12 cellular contexts compared by ENCODE assay signal in genomic region chr11:84922836-84923235, GRCh38.
A peak's percentile ranks its signal among the peaks of the same experiment; 100 is the strongest.
DNase-seq lines count a peak whose midpoint lies in the region; ATAC-seq and TF ChIP-seq lines count a peak whose summit lies in the region.
"Had no signal": no experiment of that assay in that cellular context is flagged by ENCODE, and none has a peak within 500 bp of the region (broad histone marks: within the 10 kb centered on the region; RNA-seq: fewer than 3 reads in every experiment).

No MANE protein-coding gene starts in this region.

- peak overlapping the region in 1 of 2 donors; percentile 26 for H3K9ac ChIP-seq in mucosa of rectum (ENCODE audit: low read depth in 1 of 2, low read length in 2 of 2)

- H3K4me3 Mint-ChIP-seq in natural killer cell = no peak overlapping the region
- H3K4me3 Mint-ChIP-seq: activated CD4-positive, alpha-beta T cell treated with anti-CD3 and anti-CD28 coated beads for 36 hours had no signal

- H3K27me3 Mint-ChIP-seq in natural killer cell (ENCODE audit: low read depth in 2 of 2) = no peaks in the 10 kb centered on the region
- H3K27me3 Mint-ChIP-seq: activated CD4-positive, alpha-beta T cell treated with anti-CD3 and anti-CD28 coated beads for 36 hours had no signal

- in situ Hi-C loops in transverse colon (cut with MboI; ENCODE audit: low pct_ligation_motif_present in 1 of 4, low pct_unique_long_range_greater_than_20kb in 1 of 4, low sequenced_read_pairs in 3 of 4) = no loop called here

- H3K36me3 ChIP-seq in esophagus muscularis mucosa (no peaks in the 10 kb centered on the region), mucosa of rectum (ENCODE audit: control insufficient read depth in 2 of 2, insufficient read depth in 2 of 2, low read length in 2 of 2) (no peaks in the 10 kb centered on the region), transverse colon (no peaks in the 10 kb centered on the region)
- H3K36me3 ChIP-seq in effector memory CD4-positive, alpha-beta T cell (ENCODE audit: control insufficient read depth, insufficient read depth, low read length) = no peaks in the 10 kb centered on the region

- no peak overlapping the region for H3K27ac ChIP-seq in esophagus muscularis mucosa (replicated peaks in 1 of 4)
- H3K27ac ChIP-seq in mucosa of rectum (ENCODE audit: low read depth in 2 of 2, low read length in 2 of 2) = no peak overlapping the region
- H3K27ac ChIP-seq in transverse colon = no peak overlapping the region
- H3K27ac ChIP-seq in effector memory CD4-positive, alpha-beta T cell (ENCODE audit: insufficient read depth, low read length, poor library complexity, severe bottlenecking) = no peak overlapping the region

- no peak overlapping the region for H3K27ac Mint-ChIP-seq in natural killer cell
- H3K27ac Mint-ChIP-seq: activated CD4-positive, alpha-beta T cell treated with anti-CD3 and anti-CD28 coated beads for 36 hours had no signal

- DNase-seq in OCI-M1 (lab: John Stamatoyannopoulos, UW) (peak; percentile 49), esophagus muscularis mucosa (ENCODE audit: extremely low spot score) (no peak), transverse colon (peak; percentile 7), T-helper 9 cell (no peak), natural killer cell (no peak)
- DNase-seq in effector memory CD4-positive, alpha-beta T cell = no peak
- DNase-seq: activated CD4-positive, alpha-beta T cell treated with anti-CD3 and anti-CD28 coated beads for 36 hours; activated gamma-delta T cell; NCI-H446; stimulated activated CD4-positive, alpha-beta T cell treated with anti-CD3 and anti-CD28 coated beads, Interleukin-12 subunit alpha, Interleukin-12 subunit beta, amount 100 ng/mL, for 4 hours; stimulated activated CD8-positive, alpha-beta memory T cell treated with anti-CD3 and anti-CD28 coated beads, Interleukin-4, amount 100 ng/mL, for 48 hours had no signal

- TF ChIP-seq POLR2A in esophagus muscularis mucosa (IDR thresholded peaks at IDR 0.05; ENCODE audit: low read depth) (no peak), transverse colon (IDR thresholded peaks at IDR 0.05) (no peak)

- H3K4me1 Mint-ChIP-seq in natural killer cell = no peaks in the 10 kb centered on the region
- H3K4me1 Mint-ChIP-seq: activated CD4-positive, alpha-beta T cell treated with anti-CD3 and anti-CD28 coated beads for 36 hours had no signal

- no peak for ATAC-seq in natural killer cell
- ATAC-seq: activated CD4-positive, alpha-beta T cell treated with anti-CD3 and anti-CD28 coated beads for 36 hours had no signal

- H3K27me3 ChIP-seq in esophagus muscularis mucosa (no peaks in the 10 kb centered on the region), mucosa of rectum (ENCODE audit: control insufficient read depth in 2 of 2, insufficient read depth in 2 of 2, low read length in 2 of 2) (no peaks in the 10 kb centered on the region), transverse colon (no peaks in the 10 kb centered on the region)
- H3K27me3 ChIP-seq in effector memory CD4-positive, alpha-beta T cell (replicated peaks; ENCODE audit: control insufficient read depth, insufficient read depth, low read length, poor library complexity, severe bottlenecking) = no peaks in the 10 kb centered on the region

- H3K4me3 ChIP-seq in esophagus muscularis mucosa (peak overlapping the region; percentile 5 to 27 (median 17)), mucosa of rectum (ENCODE audit: low read length in 2 of 2) (peak overlapping the region; percentile 55 to 61), transverse colon (peak overlapping the region in 1 of 4 donors; percentile 19)
- H3K4me3 ChIP-seq in effector memory CD4-positive, alpha-beta T cell (ENCODE audit: insufficient read depth, low read depth, low read length, poor library complexity, severe bottlenecking) = no peak overlapping the region

- peaks cover 5 to 19% (median 15%) of the 10 kb centered on the region in 4 donors for H3K4me1 ChIP-seq in esophagus muscularis mucosa
- H3K4me1 ChIP-seq in mucosa of rectum (ENCODE audit: control insufficient read depth in 2 of 2, insufficient read depth in 2 of 2, low read length in 2 of 2) = peaks cover 0 to 4% of the 10 kb centered on the region in 2 donors
- peaks cover 0 to 16% (median 0%) of the 10 kb centered on the region in 4 donors for H3K4me1 ChIP-seq in transverse colon
- no peaks in the 10 kb centered on the region for H3K4me1 ChIP-seq in effector memory CD4-positive, alpha-beta T cell (ENCODE audit: control insufficient read depth, insufficient read depth, low read length, poor library complexity, severe bottlenecking)

- 10% methylated on average over 7 of the region's 13 CpGs for WGBS in esophagus muscularis mucosa
- WGBS in transverse colon (ENCODE audit: low coverage in 1 of 2), 2 donors = 15 to 30% methylated on average over 6 to 13 of the region's 13 CpGs

- H3K9me3 ChIP-seq in esophagus muscularis mucosa = no peaks in the 10 kb centered on the region
- H3K9me3 ChIP-seq in mucosa of rectum (ENCODE audit: control insufficient read depth in 2 of 2, low read length in 2 of 2) = no peaks in the 10 kb centered on the region
- no peaks in the 10 kb centered on the region for H3K9me3 ChIP-seq in transverse colon
- no peaks in the 10 kb centered on the region for H3K9me3 ChIP-seq in effector memory CD4-positive, alpha-beta T cell (ENCODE audit: control insufficient read depth, low read length)

- TF ChIP-seq EP300 in esophagus muscularis mucosa (IDR thresholded peaks at IDR 0.05) (no peak), transverse colon (IDR thresholded peaks at IDR 0.05; ENCODE audit: low read depth) (no peak)

- intact Hi-C loops in esophagus muscularis mucosa (cut with DNase I) (no loop called here), transverse colon (cut with DNase I; ENCODE audit: low total_unique reads) (no loop called here), natural killer cell (cut with micrococcal nuclease) (no loop called here)

- TF ChIP-seq CTCF in esophagus muscularis mucosa (IDR thresholded peaks at IDR 0.05) (no peak), transverse colon (IDR thresholded peaks at IDR 0.05) (no peak), natural killer cell (IDR thresholded peaks at IDR 0.05) (no peak)

- H3K36me3 Mint-ChIP-seq in natural killer cell = no peaks in the 10 kb centered on the region

- H3K9me3 Mint-ChIP-seq in natural killer cell = peaks cover 2 to 12% of the 10 kb centered on the region in 2 donors

Comparison
In these comparisons a context has a peak if more than half of its experiments do, and no peak if none do; other contexts are left out.
1. DNase-seq: peak in OCI-M1 (single experiment) and transverse colon (single experiment); none in esophagus muscularis mucosa (single experiment), effector memory CD4-positive, alpha-beta T cell (0 of 3), T-helper 9 cell (single experiment) and natural killer cell (single experiment).